ENCODE assay signal across 1 cellular context in genomic region chr2:222673273-222673672, GRCh38.
TF ChIP-seq lines count a peak whose summit lies in the region.

No MANE protein-coding gene starts in this region.

TF ChIP-seq in K562, 482 proteins besides CTCF, POLR2A, EP300 and RAD21 (continued from another document):
- TF ChIP-seq CREB3L1 (IDR thresholded peaks at IDR 0.05; ENCODE audit: borderline replicate concordance, low read depth): no peak
- TF ChIP-seq ELF4 (CRISPR knock-in tag; IDR thresholded peaks at IDR 0.05): no peak
- no peak for TF ChIP-seq HDAC2 (IDR thresholded peaks at IDR 0.05)
- TF ChIP-seq KAT7 (CRISPR knock-in tag; IDR thresholded peaks at IDR 0.05; ENCODE audit: borderline replicate concordance): no peak
- TF ChIP-seq HNRNPLL (IDR thresholded peaks at IDR 0.05; ENCODE audit: low read depth, low read length, poor library complexity, severe bottlenecking): no peak
- no peak for TF ChIP-seq HNRNPH1 (optimal IDR thresholded peaks at IDR 0.05; ENCODE audit: low read depth, low read length)
- no peak for TF ChIP-seq ZNF212 (CRISPR knock-in tag; IDR thresholded peaks at IDR 0.05)
- no peak for TF ChIP-seq ZNF707 (CRISPR knock-in tag; conservative IDR thresholded peaks at IDR 0.05)
